ENCODE assay signal across 9 cellular contexts in the genomic region with DNA sequence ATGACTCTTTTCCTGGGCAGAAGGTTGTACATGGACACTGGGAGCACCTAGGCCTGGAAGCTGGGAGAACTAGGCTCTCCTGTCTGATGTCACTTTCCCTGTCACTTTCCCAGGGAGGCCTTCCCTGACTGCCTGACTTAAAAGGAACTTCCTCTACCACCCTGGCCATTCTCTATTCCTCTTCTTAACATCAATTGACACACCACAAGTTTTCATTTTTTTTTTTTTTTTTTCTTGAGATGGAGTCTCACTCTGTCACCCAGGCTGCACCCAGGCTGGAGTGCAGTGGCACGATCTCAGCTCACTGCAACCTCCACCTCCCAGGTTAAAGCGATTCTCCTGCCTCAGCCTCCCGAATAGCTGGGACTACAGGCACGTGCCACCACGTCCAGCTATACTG. TPM values are rescaled to one million over a fixed set of nuclear protein-coding genes. Genes with fewer than 3 reads are reported as not detected.
"Had no signal": no experiment of that assay in that cellular context is flagged by ENCODE, and none has a peak within 500 bp of the region (broad histone marks: within the 10 kb centered on the region; RNA-seq: fewer than 3 reads in every experiment).

No MANE protein-coding gene starts in this region.

RNA-seq across cellular contexts. Expression of a gene that starts 18.1 kb away (rescaled TPM):
- total RNA-seq: activated CD4-positive, alpha-beta T cell treated with anti-CD3 and anti-CD28 coated beads for 36 hours; activated CD8-positive, alpha-beta memory T cell treated with anti-CD3 and anti-CD28 coated beads, Interleukin-2, amount 10 ng/mL, durations not matched to agents 7 days and 5 days; activated CD8-positive, alpha-beta T cell treated with anti-CD3 and anti-CD28 coated beads, Interleukin-2, amount 10 ng/mL, durations not matched to agents 7 days and 5 days; activated T-helper 2 cell treated with anti-CD3 and anti-CD28 coated beads, Interferon-gamma antibody, Interleukin-2, Interleukin-4, amounts not matched to agents 10 μg/mL and 5 μg/mL and 100 μg/mL, durations not matched to agents 14 hours and 24 hours and 36 hours; epithelial cell of proximal tubule; kidney epithelial cell; natural killer cell treated with Interleukin-12 subunit alpha and Interleukin-12 subunit beta and Interleukin-15 and Interleukin-18, amount 100 ng/mL, for 72 hours; T-helper 2 cell treated with Interferon-gamma antibody and Interleukin-4, amounts not matched to agents 100 ng/mL and 5 ng/mL, for 36 hours had no signal

RNA-seq across cellular contexts. Expression of a gene that starts 48.6 kb away (rescaled TPM):
- total RNA-seq: activated CD8-positive, alpha-beta memory T cell treated with anti-CD3 and anti-CD28 coated beads, Interleukin-2, amount 10 ng/mL, durations not matched to agents 7 days and 5 days; activated CD8-positive, alpha-beta T cell treated with anti-CD3 and anti-CD28 coated beads, Interleukin-2, amount 10 ng/mL, durations not matched to agents 7 days and 5 days; epithelial cell of proximal tubule; myocyte; T-helper 2 cell treated with Interferon-gamma antibody and Interleukin-4, amounts not matched to agents 100 ng/mL and 5 ng/mL, for 36 hours had no signal
